ENCODE assay signal across 19 cellular contexts in genomic region chr7:124761164-124761715, GRCh38. TPM values are rescaled to one million over a fixed set of nuclear protein-coding genes. Genes with fewer than 3 reads are reported as not detected.
DNase-seq lines count a peak whose midpoint lies in the region; ATAC-seq and TF ChIP-seq lines count a peak whose summit lies in the region.
"Had no signal": no experiment of that assay in that cellular context is flagged by ENCODE, and none has a peak within 500 bp of the region (broad histone marks: within the 10 kb centered on the region; RNA-seq: fewer than 3 reads in every experiment).

No MANE protein-coding gene starts in this region.

- H3K79me2 ChIP-seq in smooth muscle cell (ENCODE audit: low read depth) = peaks cover 10% of the 10 kb centered on the region

- H3K4me1 Mint-ChIP-seq in WTC11 = peaks cover 28% of the 10 kb centered on the region

- no peak overlapping the region for H2BK5ac ChIP-seq in mesenchymal stem cell (ENCODE audit: low read depth, low read length, poor library complexity, severe bottlenecking)

- peaks cover 3% of the 10 kb centered on the region for H3K4me1 ChIP-seq in mesenchymal stem cell (ENCODE audit: control insufficient read depth, insufficient read depth, low read depth, low read length)
- H3K4me1 ChIP-seq in smooth muscle cell (ENCODE audit: low read depth) = no peaks in the 10 kb centered on the region

- H4K20me1 ChIP-seq in smooth muscle cell (ENCODE audit: low read depth) = no peaks in the 10 kb centered on the region
- H4K20me1 ChIP-seq: BLaER1 had no signal

- H3K9ac ChIP-seq in mesenchymal stem cell (ENCODE audit: low read length) (no peak overlapping the region), smooth muscle cell (ENCODE audit: low read depth) (no peak overlapping the region)
- H3K9ac ChIP-seq: BLaER1 had no signal

- no peak overlapping the region for H2BK15ac ChIP-seq in mesenchymal stem cell (ENCODE audit: low read depth, poor library complexity, severe bottlenecking)

- peaks cover 23% of the 10 kb centered on the region for H3K27me3 Mint-ChIP-seq in WTC11 (ENCODE audit: low read depth)

- peaks cover 5% of the 10 kb centered on the region for H3K9me3 ChIP-seq in mesenchymal stem cell (ENCODE audit: control insufficient read depth, low read length)
- H3K9me3 ChIP-seq in smooth muscle cell (replicated peaks; ENCODE audit: low read depth) = no peaks in the 10 kb centered on the region
- H3K9me3 ChIP-seq: BLaER1 had no signal

- no peak overlapping the region for H3K23ac ChIP-seq in mesenchymal stem cell (ENCODE audit: low read length in 2 of 2)

- peak; percentile 13 for DNase-seq in HT-29 (ENCODE audit: low spot score)
- DNase-seq in WTC11 (ENCODE audit: low spot score) = no peak
- peak; percentile 17 for DNase-seq in mesenchymal stem cell
- no peak for DNase-seq in smooth muscle cell (lab: John Stamatoyannopoulos, UW; ENCODE audit: unreplicated experiment)
- no peak for DNase-seq in NCI-H1436 treated with DMSO at 0.1 percent for 48 hours (lab: John Stamatoyannopoulos, UW)
- no peak for DNase-seq in kidney glomerular epithelial cell (lab: John Stamatoyannopoulos, UW)
- DNase-seq in NCI-H82 (lab: John Stamatoyannopoulos, UW) = no peak
- DNase-seq: CD4-positive, alpha-beta memory T cell; DMS153; H9; NCI-H1105 treated with DMSO at 0.1 percent for 48 hours; NCI-H1694 treated with DMSO at 0.1 percent for 48 hours; NCI-H226; NCI-H524 had no signal

- POLR2A ChIA-PET in WTC11 (lab: Charles Lee) = no interaction called here

- H2AFZ ChIP-seq in mesenchymal stem cell (ENCODE audit: low read depth, low read length) (no peak overlapping the region), smooth muscle cell (ENCODE audit: low read depth) (no peak overlapping the region)

- no peak overlapping the region for H3K27ac ChIP-seq in mesenchymal stem cell (ENCODE audit: low read length, poor library complexity, severe bottlenecking)
- H3K27ac ChIP-seq in smooth muscle cell (ENCODE audit: low read depth) = no peak overlapping the region
- H3K27ac ChIP-seq: BLaER1, SJSA1 had no signal

- peaks cover 16% of the 10 kb centered on the region for H3K36me3 Mint-ChIP-seq in WTC11

- no peak overlapping the region for H3K14ac ChIP-seq in mesenchymal stem cell (ENCODE audit: low read length in 2 of 2)

- H3K4me3 ChIP-seq in mesenchymal stem cell (ENCODE audit: insufficient read depth in 1 of 2, low read depth in 1 of 2, low read length in 2 of 2) = no peak overlapping the region
- H3K4me3 ChIP-seq in smooth muscle cell = peak overlapping the region; percentile 62
- H3K4me3 ChIP-seq: BLaER1, GM12878, SJSA1 had no signal

- no peak overlapping the region for H4K8ac ChIP-seq in mesenchymal stem cell (ENCODE audit: low read length)

- no peak for ATAC-seq in WTC11
- no peak for ATAC-seq in HG02840 (IDR thresholded peaks at IDR 0.05; ENCODE audit: low FRiP score, unreplicated experiment)
- ATAC-seq: GM12878, Panc1 had no signal

- TF ChIP-seq CTCF in WTC11 (IDR thresholded peaks at IDR 0.05) = no peak
- TF ChIP-seq CTCF in smooth muscle cell (IDR thresholded peaks at IDR 0.05; ENCODE audit: borderline replicate concordance, insufficient read depth, poor library complexity, severe bottlenecking) = no peak

- H2BK120ac ChIP-seq in mesenchymal stem cell (ENCODE audit: low read depth, low read length) = no peak overlapping the region

- H3K27me3 ChIP-seq in mesenchymal stem cell (ENCODE audit: control insufficient read depth in 1 of 2, insufficient read depth in 1 of 2, low read length in 2 of 2) = peaks cover 0 to 31% of the 10 kb centered on the region in 2 experiments
- H3K27me3 ChIP-seq in smooth muscle cell (ENCODE audit: low read depth) = peaks cover 25% of the 10 kb centered on the region

- H3K27ac Mint-ChIP-seq in WTC11 = no peak overlapping the region
- H3K27ac Mint-ChIP-seq: CD4-positive, alpha-beta memory T cell; H9 had no signal

- H3K4ac ChIP-seq in mesenchymal stem cell (ENCODE audit: low read depth in 1 of 2, low read length in 2 of 2) = no peak overlapping the region

- CTCF ChIA-PET in WTC11 (lab: Charles Lee) = no interaction called here

- no peak overlapping the region for H4K91ac ChIP-seq in mesenchymal stem cell (ENCODE audit: low read length)

- no peaks in the 10 kb centered on the region for H3F3A ChIP-seq in smooth muscle cell (ENCODE audit: low read depth)

- H3K18ac ChIP-seq in mesenchymal stem cell (ENCODE audit: low read depth in 1 of 2, low read length in 2 of 2) = peak overlapping the region in 1 of 2 experiments; percentile 37

- no peak overlapping the region for H2AK5ac ChIP-seq in mesenchymal stem cell (ENCODE audit: low read length, severe bottlenecking)

- WGBS in mesenchymal stem cell = 90% methylated on average over 1 of the region's 2 CpGs
- WGBS in smooth muscle cell (ENCODE audit: low lambda C conversion rate) = 85% methylated on average over 2 of the region's 2 CpGs

- peaks cover 15% of the 10 kb centered on the region for H3K79me1 ChIP-seq in mesenchymal stem cell (replicated peaks; ENCODE audit: low read length, poor library complexity, severe bottlenecking)

- peak overlapping the region; percentile 36 for H3K4me3 Mint-ChIP-seq in WTC11
- H3K4me3 Mint-ChIP-seq: CD4-positive, alpha-beta memory T cell; H9 had no signal

- H3K36me3 ChIP-seq in mesenchymal stem cell (ENCODE audit: control insufficient read depth in 1 of 2, insufficient read depth in 2 of 2, low read depth in 1 of 2, low read length in 2 of 2) (peaks cover 0 to 3% of the 10 kb centered on the region in 2 experiments), smooth muscle cell (ENCODE audit: low read depth) (no peaks in the 10 kb centered on the region)
- H3K36me3 ChIP-seq: BLaER1, SJSA1 had no signal

- H3K9me3 Mint-ChIP-seq in WTC11 = peaks cover 3% of the 10 kb centered on the region; the same call in 1 of the 2 replicates

- no peak overlapping the region for H2BK12ac ChIP-seq in mesenchymal stem cell (ENCODE audit: low read length in 2 of 2)

- no peak overlapping the region for H3K4me2 ChIP-seq in mesenchymal stem cell (ENCODE audit: low read length, poor library complexity, severe bottlenecking)
- H3K4me2 ChIP-seq in smooth muscle cell = no peak overlapping the region
- H3K4me2 ChIP-seq: BLaER1 had no signal

TF ChIP-seq in WTC11, 78 proteins besides CTCF, POLR2A, EP300 and RAD21:
- TF ChIP-seq ZNF416 (CRISPR knock-in tag; IDR thresholded peaks at IDR 0.05) (no peak), IRF2 (CRISPR knock-in tag; IDR thresholded peaks at IDR 0.05; ENCODE audit: borderline replicate concordance, low read depth) (no peak), SMAD4 (CRISPR knock-in tag; IDR thresholded peaks at IDR 0.05) (no peak)

RNA-seq across cellular contexts. Expression of gene GPR37, which starts 4.4 kb away (rescaled TPM):
- total RNA-seq in HT-29 (2014; rRNA removed; shearing (Covaris generic)) = 8.8 and 9.7 TPM in 2 replicates
- total RNA-seq in WTC11 (2021) (10.9 to 20.4 TPM (median 11.3 TPM) in 3 replicates), smooth muscle cell (1.3 and 3.5 TPM in 2 replicates)
- 34.8 TPM for polyA plus RNA-seq in mesenchymal stem cell (2013, experiment 1 of 2)
- 36.3 TPM for polyA plus RNA-seq in mesenchymal stem cell (2013, experiment 2 of 2)
- 0.38 and 6.0 TPM in 2 replicates for polyA plus RNA-seq in smooth muscle cell
- total RNA-seq: CD4-positive, alpha-beta memory T cell; GM12878; SJSA1 had no signal
- polyA plus RNA-seq: CD4-positive, alpha-beta memory T cell had no signal

Comparison
In these comparisons a context has a peak if more than half of its experiments do, and no peak if none do; other contexts are left out.
1. DNase-seq: peak in HT-29 (single experiment) and mesenchymal stem cell (single experiment); none in WTC11 (single experiment), smooth muscle cell (single experiment), NCI-H1436 treated with DMSO at 0.1 percent for 48 hours (single experiment), kidney glomerular epithelial cell (single experiment) and NCI-H82 (single experiment).